ENCODE assay signal across 2 cellular contexts in the genomic region with DNA sequence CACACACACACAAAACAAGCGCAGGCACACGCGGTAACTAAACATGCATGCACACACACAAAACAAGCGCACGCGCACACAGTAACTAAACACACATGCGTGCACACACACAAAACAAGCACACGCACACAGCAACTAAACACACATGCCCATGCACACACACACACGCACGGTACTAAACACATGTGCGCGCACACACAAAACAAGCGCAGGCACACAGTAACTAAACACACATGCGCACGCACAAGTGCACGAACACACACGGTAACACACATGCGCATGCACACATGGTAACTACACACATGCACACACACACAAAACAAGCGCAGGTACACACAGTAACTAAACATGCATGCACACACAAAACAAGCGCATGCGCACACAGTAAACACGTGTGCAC.
TF ChIP-seq lines count a peak whose summit lies in the region.

No MANE protein-coding gene starts in this region.

TF ChIP-seq in GM12891, 5 proteins besides CTCF, POLR2A, EP300 and RAD21:
- TF ChIP-seq TAF1 (IDR thresholded peaks at IDR 0.05; ENCODE audit: low read depth, low read length) = no peak
- no peak for TF ChIP-seq PAX5 (IDR thresholded peaks at IDR 0.05; ENCODE audit: insufficient read depth, low read length, severe bottlenecking)
- no peak for TF ChIP-seq POLR2AphosphoS5 (IDR thresholded peaks at IDR 0.05; ENCODE audit: low read depth, low read length)

TF ChIP-seq in IMR-90, 13 proteins besides CTCF, POLR2A, EP300 and RAD21:
- TF ChIP-seq RFX5 (IDR thresholded peaks at IDR 0.05; ENCODE audit: low read depth, low read length) (no peak), RCOR1 (IDR thresholded peaks at IDR 0.05; ENCODE audit: insufficient replicate concordance, low read length) (no peak), BHLHE40 (IDR thresholded peaks at IDR 0.05; ENCODE audit: low read depth, low read length) (no peak), MXI1 (IDR thresholded peaks at IDR 0.05; ENCODE audit: borderline replicate concordance, low read depth, low read length) (no peak)
- TF ChIP-seq, protein P1, sequence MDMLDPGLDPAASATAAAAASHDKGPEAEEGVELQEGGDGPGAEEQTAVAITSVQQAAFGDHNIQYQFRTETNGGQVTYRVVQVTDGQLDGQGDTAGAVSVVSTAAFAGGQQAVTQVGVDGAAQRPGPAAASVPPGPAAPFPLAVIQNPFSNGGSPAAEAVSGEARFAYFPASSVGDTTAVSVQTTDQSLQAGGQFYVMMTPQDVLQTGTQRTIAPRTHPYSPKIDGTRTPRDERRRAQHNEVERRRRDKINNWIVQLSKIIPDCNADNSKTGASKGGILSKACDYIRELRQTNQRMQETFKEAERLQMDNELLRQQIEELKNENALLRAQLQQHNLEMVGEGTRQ (IDR thresholded peaks at IDR 0.05; ENCODE audit: low read depth, low read length) = no peak
TF ChIP-seq in IMR-90: peak in this region for 0.
